In the genomic region with DNA sequence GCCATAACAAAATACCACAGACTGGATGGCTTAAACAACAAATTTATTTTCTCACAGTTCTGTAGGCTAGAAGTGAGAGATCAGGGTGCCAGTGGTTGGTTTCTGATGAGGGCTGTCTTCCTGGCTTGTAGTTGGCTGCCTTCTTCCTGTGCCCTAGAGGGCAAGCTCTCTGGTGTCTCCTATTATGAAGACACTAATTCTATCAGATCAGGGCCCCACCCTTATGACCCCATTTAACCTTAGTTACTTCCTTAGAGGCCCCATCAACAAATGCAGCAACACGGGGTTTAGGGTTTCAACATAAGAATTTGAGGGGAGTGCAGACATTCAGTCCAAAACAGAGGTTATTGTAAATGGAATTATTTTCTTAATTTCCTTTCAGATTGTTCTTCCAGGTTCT, we compare ENCODE assay signal across 1 cellular context.
TF ChIP-seq lines count a peak whose summit lies in the region.

No MANE protein-coding gene starts in this region.

TF ChIP-seq in HepG2, 621 proteins besides CTCF, POLR2A, EP300 and RAD21:
- TF ChIP-seq, protein P1, sequence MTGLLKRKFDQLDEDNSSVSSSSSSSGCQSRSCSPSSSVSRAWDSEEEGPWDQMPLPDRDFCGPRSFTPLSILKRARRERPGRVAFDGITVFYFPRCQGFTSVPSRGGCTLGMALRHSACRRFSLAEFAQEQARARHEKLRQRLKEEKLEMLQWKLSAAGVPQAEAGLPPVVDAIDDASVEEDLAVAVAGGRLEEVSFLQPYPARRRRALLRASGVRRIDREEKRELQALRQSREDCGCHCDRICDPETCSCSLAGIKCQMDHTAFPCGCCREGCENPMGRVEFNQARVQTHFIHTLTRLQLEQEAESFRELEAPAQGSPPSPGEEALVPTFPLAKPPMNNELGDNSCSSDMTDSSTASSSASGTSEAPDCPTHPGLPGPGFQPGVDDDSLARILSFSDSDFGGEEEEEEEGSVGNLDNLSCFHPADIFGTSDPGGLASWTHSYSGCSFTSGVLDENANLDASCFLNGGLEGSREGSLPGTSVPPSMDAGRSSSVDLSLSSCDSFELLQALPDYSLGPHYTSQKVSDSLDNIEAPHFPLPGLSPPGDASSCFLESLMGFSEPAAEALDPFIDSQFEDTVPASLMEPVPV (CRISPR knock-in tag; IDR thresholded peaks at IDR 0.05): no peak
- TF ChIP-seq ZNF264 (CRISPR knock-in tag; IDR thresholded peaks at IDR 0.05) (peak; percentile 100), ZNF280D (CRISPR knock-in tag; IDR thresholded peaks at IDR 0.05) (peak; percentile 5; the same call in 1 of the 2 replicates), KLF13 (CRISPR knock-in tag; IDR thresholded peaks at IDR 0.05) (no peak), RELA (CRISPR knock-in tag; IDR thresholded peaks at IDR 0.05) (no peak)
